Comparison of ENCODE assay signal across 7 cellular contexts in the genomic region with DNA sequence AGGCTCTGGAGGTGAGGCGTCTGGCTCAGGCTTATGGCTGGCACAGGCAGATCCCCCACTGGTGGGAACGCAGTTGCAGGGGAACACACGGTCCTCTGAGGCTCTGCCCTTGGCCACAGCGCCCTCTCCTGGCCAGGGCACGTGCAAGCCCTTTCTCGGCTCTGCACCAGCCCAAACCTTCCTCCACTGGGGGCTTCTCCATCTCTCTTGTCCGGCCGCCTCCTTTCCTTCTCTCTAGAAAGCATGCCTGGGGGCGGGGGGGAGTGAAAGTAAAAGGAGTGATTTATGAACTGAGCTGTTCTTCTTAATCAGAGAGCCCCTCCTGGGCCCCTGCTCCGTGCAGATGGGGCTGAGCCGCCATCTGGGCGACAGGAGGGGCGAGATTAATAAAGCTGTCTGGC. TPM values are rescaled to one million over a fixed set of nuclear protein-coding genes. Genes with fewer than 3 reads are reported as not detected.
DNase-seq lines count a peak whose midpoint lies in the region; ATAC-seq and TF ChIP-seq lines count a peak whose summit lies in the region.

No MANE protein-coding gene starts in this region.

- no peak for TF ChIP-seq EP300 in sigmoid colon (IDR thresholded peaks at IDR 0.05)

- TF ChIP-seq POLR2A in sigmoid colon (IDR thresholded peaks at IDR 0.05): no peak

- ATAC-seq in GM18511 (IDR thresholded peaks at IDR 0.05; ENCODE audit: unreplicated experiment): no peak

- H3K4me3 ChIP-seq in left ventricle myocardium inferior: no peak overlapping the region
- peak overlapping the region in 1 of 4 donors; percentile 9 for H3K4me3 ChIP-seq in sigmoid colon

- TF ChIP-seq CTCF in GM12874 (IDR thresholded peaks at IDR 0.05; ENCODE audit: insufficient read depth, low read depth, low read length): peak; percentile 93
- TF ChIP-seq CTCF in LNCAP (IDR thresholded peaks at IDR 0.05): peak; percentile 63
- TF ChIP-seq CTCF in left ventricle myocardium inferior (IDR thresholded peaks at IDR 0.05; ENCODE audit: borderline replicate concordance): peak; percentile 93
- TF ChIP-seq CTCF in sigmoid colon (IDR thresholded peaks at IDR 0.05): peak; percentile 86 to 97 (median 92)

- WGBS in sigmoid colon, 2 donors: 30 to 36% methylated on average over 13 of the region's 13 CpGs

- peak; percentile 45 for DNase-seq in SKM-1 treated with dmso at 0.1 percent for 144 hours (lab: John Stamatoyannopoulos, UW; ENCODE audit: unreplicated experiment)
- DNase-seq in activated naive CD8-positive, alpha-beta T cell treated with anti-CD3 and anti-CD28 coated beads, Interleukin-2, amount 50 U/mL, for 16 hours (ENCODE audit: low read depth, low spot score): peak; percentile 8
- DNase-seq in left ventricle myocardium inferior: peak; percentile 70
- DNase-seq in sigmoid colon: peak; percentile 91

- peaks cover 34% of the 10 kb centered on the region for H3K4me1 ChIP-seq in left ventricle myocardium inferior
- peaks cover 0 to 34% (median 24%) of the 10 kb centered on the region in 4 donors for H3K4me1 ChIP-seq in sigmoid colon

- peak overlapping the region; percentile 17 for H3K27ac ChIP-seq in left ventricle myocardium inferior (replicated peaks)
- peak overlapping the region; percentile 80 to 89 (median 84) for H3K27ac ChIP-seq in sigmoid colon

- intact Hi-C loops in left ventricle myocardium inferior (cut with micrococcal nuclease): loop anchor here (5.0 kb wide), 1 partner anchor 167 kb away; a partner anchor contains a TSS
- intact Hi-C loops in sigmoid colon (cut with DNase I): loop anchor here (1.0 kb wide), 1 partner anchor 166 kb away; no protein-coding TSS in a partner anchor

- H3K27me3 ChIP-seq in left ventricle myocardium inferior (ENCODE audit: low read depth): no peaks in the 10 kb centered on the region
- H3K27me3 ChIP-seq in sigmoid colon: no peaks in the 10 kb centered on the region

- peaks cover 4% of the 10 kb centered on the region for H3K36me3 ChIP-seq in left ventricle myocardium inferior
- peaks cover 0 to 7% (median 0%) of the 10 kb centered on the region in 4 donors for H3K36me3 ChIP-seq in sigmoid colon

- H3K9me3 ChIP-seq in left ventricle myocardium inferior (replicated peaks) (peaks cover 8% of the 10 kb centered on the region), sigmoid colon (no peaks in the 10 kb centered on the region)

RNA-seq across cellular contexts. Expression of a gene that starts 56.5 kb away (rescaled TPM):
- total RNA-seq in left ventricle myocardium inferior: 39.4 TPM
- 10 to 100 TPM; 12.4 to 31.0 (median 24.3) TPM for total RNA-seq in sigmoid colon
- 10 to 100 TPM; 12.0 to 67.0 (median 14.4) TPM for polyA plus RNA-seq in sigmoid colon

Comparison
In these comparisons a context has a peak if more than half of its experiments do, and no peak if none do; other contexts are left out.
1. DNase-seq: peak in every context shown above with its lines; median percentile 91 in sigmoid colon; 70 in left ventricle myocardium inferior; 45 in SKM-1 treated with dmso at 0.1 percent for 144 hours; 8 in activated naive CD8-positive, alpha-beta T cell treated with anti-CD3 and anti-CD28 coated beads, Interleukin-2, amount 50 U/mL, for 16 hours.